ENCODE assay signal across 1 cellular context in the genomic region with DNA sequence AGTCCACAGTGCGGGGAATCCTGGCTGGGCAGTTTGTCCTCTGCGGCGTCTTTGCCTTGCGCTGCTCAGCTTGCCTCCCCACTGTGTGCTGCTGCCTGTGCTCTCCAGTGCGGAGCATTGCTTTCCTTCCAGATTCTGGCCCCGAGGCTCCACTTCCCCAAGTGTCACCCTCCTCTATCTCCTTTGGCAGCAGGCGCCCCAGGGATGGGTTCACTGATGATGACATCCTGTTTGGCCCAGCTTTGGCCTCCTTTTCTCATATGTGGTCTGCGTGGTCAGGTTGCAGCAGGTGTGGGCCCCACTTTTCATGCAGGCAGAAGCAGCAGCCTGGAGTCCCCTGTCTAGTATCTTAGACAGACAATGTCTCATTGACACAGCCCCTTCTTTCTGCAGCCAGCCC.
A peak's percentile ranks its signal among the peaks of the same experiment; 100 is the strongest.
TF ChIP-seq lines count a peak whose summit lies in the region.

No MANE protein-coding gene starts in this region.

TF ChIP-seq in GM12878, 131 proteins besides CTCF, POLR2A, EP300 and RAD21:
- TF ChIP-seq EED (IDR thresholded peaks at IDR 0.05; ENCODE audit: low read depth) (peak; percentile 51; the same call in 1 of the 2 replicates), RUNX3 (IDR thresholded peaks at IDR 0.05; ENCODE audit: low read length) (peak; percentile 50), BHLHE40 (IDR thresholded peaks at IDR 0.05; ENCODE audit: borderline replicate concordance in 1 of 2, low read depth in 2 of 2, low read length in 1 of 2) (peak in 1 of 2 experiments; percentile 18; a peak in 1 of 4 replicates)
